15 cellular contexts compared by ENCODE assay signal in the genomic region with DNA sequence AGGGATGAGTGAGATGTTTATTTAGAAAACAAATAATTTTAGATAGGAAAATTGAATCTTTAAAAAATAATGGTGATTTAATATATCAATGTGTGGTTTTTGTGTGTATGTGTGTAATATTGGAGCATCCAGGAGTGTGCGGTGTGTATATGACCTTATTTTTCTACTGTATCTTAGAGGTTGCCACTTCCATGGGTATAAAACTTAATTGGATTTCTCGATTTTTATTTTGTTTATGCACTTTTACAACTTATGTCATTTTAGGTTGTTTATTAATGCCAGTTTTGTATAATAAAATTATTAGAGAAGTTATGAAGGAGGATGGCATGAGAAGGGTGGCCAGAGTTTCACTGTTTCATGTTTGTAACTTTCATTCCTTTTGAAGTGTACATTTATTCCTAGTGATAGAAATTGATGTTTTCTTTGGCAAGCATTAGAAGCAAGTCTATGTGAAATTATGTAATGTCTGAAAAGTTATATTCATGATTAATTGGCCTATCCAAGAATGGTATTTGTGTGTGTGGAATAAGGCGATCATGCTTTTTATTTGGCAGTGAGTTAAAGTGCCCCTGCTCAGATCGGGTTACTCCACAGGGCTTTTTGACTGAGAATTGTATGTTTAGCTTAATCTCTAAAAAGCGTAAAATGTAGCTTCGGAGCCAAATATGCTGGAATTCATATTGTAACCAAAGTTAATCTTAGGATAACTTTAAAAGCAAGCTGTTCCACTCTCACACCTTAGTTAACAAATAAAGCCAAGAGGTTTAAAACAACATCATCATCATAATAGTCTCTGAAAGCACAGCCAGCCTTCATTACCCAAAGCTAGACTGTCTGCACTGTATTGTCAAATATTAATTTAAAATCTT.
DNase-seq lines count a peak whose midpoint lies in the region; ATAC-seq, FAIRE-seq and TF ChIP-seq lines count a peak whose summit lies in the region.
"Had no signal": no experiment of that assay in that cellular context is flagged by ENCODE, and none has a peak within 500 bp of the region (broad histone marks: within the 10 kb centered on the region; RNA-seq: fewer than 3 reads in every experiment).

No MANE protein-coding gene starts in this region.

- H3K27ac ChIP-seq in A549 (no peak overlapping the region), mesenchymal stem cell (ENCODE audit: low read length, poor library complexity, severe bottlenecking) (peak overlapping the region; percentile 35)
- H3K27ac ChIP-seq: SJSA1 had no signal

- no peak overlapping the region for H2BK120ac ChIP-seq in mesenchymal stem cell (ENCODE audit: low read depth, low read length)

- H4K8ac ChIP-seq in mesenchymal stem cell (ENCODE audit: low read length), result no peak overlapping the region

- H3K9me3 Mint-ChIP-seq in activated T-cell treated with anti-CD3 and anti-CD28 coated beads, Interleukin-2, amount 50 U/mL, for 24 hours, result no peaks in the 10 kb centered on the region
- H3K9me3 Mint-ChIP-seq: natural killer cell treated with Interleukin-12 subunit alpha and Interleukin-12 subunit beta and Interleukin-15 and Interleukin-18, amount 100 ng/mL, for 72 hours had no signal

- H3K4me3 Mint-ChIP-seq in activated T-cell treated with anti-CD3 and anti-CD28 coated beads, Interleukin-2, amount 50 U/mL, for 24 hours, result no peak overlapping the region
- H3K4me3 Mint-ChIP-seq: natural killer cell treated with Interleukin-12 subunit alpha and Interleukin-12 subunit beta and Interleukin-15 and Interleukin-18, amount 100 ng/mL, for 72 hours had no signal

- TF ChIP-seq CTCF in A549 (IDR thresholded peaks at IDR 0.05), result no peak

- TF ChIP-seq POLR2A in A549 (IDR thresholded peaks at IDR 0.05; ENCODE audit: low read length), result no peak

- no peak overlapping the region for H3K27ac Mint-ChIP-seq in activated T-cell treated with anti-CD3 and anti-CD28 coated beads, Interleukin-2, amount 50 U/mL, for 24 hours
- H3K27ac Mint-ChIP-seq: natural killer cell treated with Interleukin-12 subunit alpha and Interleukin-12 subunit beta and Interleukin-15 and Interleukin-18, amount 100 ng/mL, for 72 hours had no signal

- H3K14ac ChIP-seq in mesenchymal stem cell (ENCODE audit: low read length in 2 of 2), result no peak overlapping the region

- POLR2A ChIA-PET in A549 (lab: Yijun Ruan, JAX), result no interaction called here

- no peak overlapping the region for H3K18ac ChIP-seq in mesenchymal stem cell (ENCODE audit: low read depth in 1 of 2, low read length in 2 of 2)

- TF ChIP-seq RAD21 in A549 (conservative IDR thresholded peaks at IDR 0.05 in 1 of 2, IDR thresholded peaks at IDR 0.05 in 1 of 2), result no peak

- H3K23ac ChIP-seq in mesenchymal stem cell (ENCODE audit: low read length in 2 of 2), result no peak overlapping the region

- H3K9me3 ChIP-seq in A549 (no peaks in the 10 kb centered on the region), mesenchymal stem cell (ENCODE audit: control insufficient read depth, low read length) (no peaks in the 10 kb centered on the region)
- H3K9me3 ChIP-seq: SJSA1 had no signal

- H3K4me1 Mint-ChIP-seq in activated T-cell treated with anti-CD3 and anti-CD28 coated beads, Interleukin-2, amount 50 U/mL, for 24 hours (ENCODE audit: low read depth), result peaks cover 40% of the 10 kb centered on the region

- peaks cover 23% of the 10 kb centered on the region for H3K79me1 ChIP-seq in mesenchymal stem cell (replicated peaks; ENCODE audit: low read length, poor library complexity, severe bottlenecking)

- H3K4me3 ChIP-seq in A549 (no peak overlapping the region), mesenchymal stem cell (ENCODE audit: insufficient read depth in 1 of 2, low read depth in 1 of 2, low read length in 2 of 2) (no peak overlapping the region)
- H3K4me3 ChIP-seq: SJSA1 had no signal

- H3K36me3 ChIP-seq in mesenchymal stem cell (ENCODE audit: control insufficient read depth in 1 of 2, insufficient read depth in 2 of 2, low read depth in 1 of 2, low read length in 2 of 2), result no peaks in the 10 kb centered on the region
- H3K36me3 ChIP-seq: SJSA1 had no signal

- H2BK12ac ChIP-seq in mesenchymal stem cell (ENCODE audit: low read length in 2 of 2), result no peak overlapping the region

- 53% methylated on average over 6 of the region's 6 CpGs for WGBS in A549 (ENCODE audit: missing lambda C conversion rate)
- WGBS in mesenchymal stem cell, result 95% methylated on average over 5 of the region's 6 CpGs

- no peak overlapping the region for H3K4ac ChIP-seq in mesenchymal stem cell (ENCODE audit: low read depth in 1 of 2, low read length in 2 of 2)

- no peaks in the 10 kb centered on the region for H3K36me3 Mint-ChIP-seq in activated T-cell treated with anti-CD3 and anti-CD28 coated beads, Interleukin-2, amount 50 U/mL, for 24 hours (ENCODE audit: low read depth)
- H3K36me3 Mint-ChIP-seq: natural killer cell treated with Interleukin-12 subunit alpha and Interleukin-12 subunit beta and Interleukin-15 and Interleukin-18, amount 100 ng/mL, for 72 hours had no signal

- no peak overlapping the region for H2BK15ac ChIP-seq in mesenchymal stem cell (ENCODE audit: low read depth, poor library complexity, severe bottlenecking)

- no peak overlapping the region for H2AK5ac ChIP-seq in mesenchymal stem cell (ENCODE audit: low read length, severe bottlenecking)

- no peak for DNase-seq in A549 (ENCODE audit: low read depth in 1 of 2, low spot score in 1 of 2)
- DNase-seq in LHCN-M2 (ENCODE audit: low read depth), result peak; percentile 37
- DNase-seq in dermis microvascular lymphatic vessel endothelial cell (ENCODE audit: low read depth in 2 of 2), result peak; percentile 12 to 51
- DNase-seq in mesenchymal stem cell, result no peak
- no peak for DNase-seq in activated T-cell treated with anti-CD3 and anti-CD28 coated beads, Interleukin-2, amount 50 U/mL, for 24 hours
- DNase-seq: activated CD4-positive, CD25-positive, alpha-beta regulatory T cell; AML-193; aorta; GOT3; kidney had no signal

- CTCF ChIA-PET in A549 (lab: Yijun Ruan, JAX), result interaction anchor here (0.5 to 1.3 kb wide), 4 partner anchors 22 to 1377 kb away, joined by 3 to 4 read pairs (median 4); no protein-coding TSS in a partner anchor

- H4K91ac ChIP-seq in mesenchymal stem cell (ENCODE audit: low read length), result no peak overlapping the region

- peak in 1 of 2 experiments; percentile 47; a peak in 2 of 6 replicates for ATAC-seq in A549
- ATAC-seq in GM21390 (IDR thresholded peaks at IDR 0.05; ENCODE audit: unreplicated experiment), result no peak
- ATAC-seq in HG03469 (IDR thresholded peaks at IDR 0.05; ENCODE audit: unreplicated experiment), result no peak
- ATAC-seq in esophagus mucosa, result no peak
- ATAC-seq: natural killer cell treated with Interleukin-12 subunit alpha and Interleukin-12 subunit beta and Interleukin-15 and Interleukin-18, amount 100 ng/mL, for 72 hours had no signal

- no peaks in the 10 kb centered on the region for H3K27me3 Mint-ChIP-seq in activated T-cell treated with anti-CD3 and anti-CD28 coated beads, Interleukin-2, amount 50 U/mL, for 24 hours
- H3K27me3 Mint-ChIP-seq: natural killer cell treated with Interleukin-12 subunit alpha and Interleukin-12 subunit beta and Interleukin-15 and Interleukin-18, amount 100 ng/mL, for 72 hours had no signal

- H3K4me2 ChIP-seq in A549, result peak overlapping the region; percentile 53
- H3K4me2 ChIP-seq in mesenchymal stem cell (ENCODE audit: low read length, poor library complexity, severe bottlenecking), result no peak overlapping the region

- H3K4me1 ChIP-seq in A549 (peaks cover 28% of the 10 kb centered on the region), mesenchymal stem cell (ENCODE audit: control insufficient read depth, insufficient read depth, low read depth, low read length) (peaks cover 4% of the 10 kb centered on the region)

- no peaks in the 10 kb centered on the region for H3K27me3 ChIP-seq in mesenchymal stem cell (ENCODE audit: control insufficient read depth in 1 of 2, insufficient read depth in 1 of 2, low read length in 2 of 2)
- H3K27me3 ChIP-seq: SJSA1 had no signal

- no peak for FAIRE-seq in A549 (lab: Jason Lieb, UNC)
- FAIRE-seq: kidney had no signal

- TF ChIP-seq EP300 in A549 (IDR thresholded peaks at IDR 0.05), result no peak

- H3K9ac ChIP-seq in mesenchymal stem cell (ENCODE audit: low read length), result no peak overlapping the region

- H2AFZ ChIP-seq in mesenchymal stem cell (ENCODE audit: low read depth, low read length), result no peak overlapping the region

- H2BK5ac ChIP-seq in mesenchymal stem cell (ENCODE audit: low read depth, low read length, poor library complexity, severe bottlenecking), result no peak overlapping the region

TF ChIP-seq in A549, 52 proteins besides CTCF, POLR2A, EP300 and RAD21:
- no peak for TF ChIP-seq HDAC2 (IDR thresholded peaks at IDR 0.05)
- TF ChIP-seq BHLHE40 (IDR thresholded peaks at IDR 0.05; ENCODE audit: low read depth, low read length), result no peak
- no peak for TF ChIP-seq GATA3 (IDR thresholded peaks at IDR 0.05; ENCODE audit: borderline replicate concordance)
- no peak for TF ChIP-seq RCOR1 (IDR thresholded peaks at IDR 0.05; ENCODE audit: low read depth, low read length)
- no peak for TF ChIP-seq JUN (IDR thresholded peaks at IDR 0.05)
- no peak for TF ChIP-seq CBX8 (IDR thresholded peaks at IDR 0.05)
- TF ChIP-seq, protein P1, sequence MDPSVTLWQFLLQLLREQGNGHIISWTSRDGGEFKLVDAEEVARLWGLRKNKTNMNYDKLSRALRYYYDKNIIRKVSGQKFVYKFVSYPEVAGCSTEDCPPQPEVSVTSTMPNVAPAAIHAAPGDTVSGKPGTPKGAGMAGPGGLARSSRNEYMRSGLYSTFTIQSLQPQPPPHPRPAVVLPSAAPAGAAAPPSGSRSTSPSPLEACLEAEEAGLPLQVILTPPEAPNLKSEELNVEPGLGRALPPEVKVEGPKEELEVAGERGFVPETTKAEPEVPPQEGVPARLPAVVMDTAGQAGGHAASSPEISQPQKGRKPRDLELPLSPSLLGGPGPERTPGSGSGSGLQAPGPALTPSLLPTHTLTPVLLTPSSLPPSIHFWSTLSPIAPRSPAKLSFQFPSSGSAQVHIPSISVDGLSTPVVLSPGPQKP (IDR thresholded peaks at IDR 0.05; ENCODE audit: low read depth, low read length), result no peak
- TF ChIP-seq FOSB (CRISPR knock-in tag; IDR thresholded peaks at IDR 0.05), result no peak
- no peak for TF ChIP-seq MYC (IDR thresholded peaks at IDR 0.05; ENCODE audit: borderline replicate concordance, low read length)
TF ChIP-seq in A549: peak in this region for 0.

Comparison
In these comparisons a context has a peak if more than half of its experiments do, and no peak if none do; other contexts are left out.
1. DNase-seq: peak in LHCN-M2 (single experiment) and dermis microvascular lymphatic vessel endothelial cell (2 of 2); none in A549 (0 of 2), mesenchymal stem cell (single experiment) and activated T-cell treated with anti-CD3 and anti-CD28 coated beads, Interleukin-2, amount 50 U/mL, for 24 hours (single experiment).